8 cellular contexts compared by ENCODE assay signal in the genomic region with DNA sequence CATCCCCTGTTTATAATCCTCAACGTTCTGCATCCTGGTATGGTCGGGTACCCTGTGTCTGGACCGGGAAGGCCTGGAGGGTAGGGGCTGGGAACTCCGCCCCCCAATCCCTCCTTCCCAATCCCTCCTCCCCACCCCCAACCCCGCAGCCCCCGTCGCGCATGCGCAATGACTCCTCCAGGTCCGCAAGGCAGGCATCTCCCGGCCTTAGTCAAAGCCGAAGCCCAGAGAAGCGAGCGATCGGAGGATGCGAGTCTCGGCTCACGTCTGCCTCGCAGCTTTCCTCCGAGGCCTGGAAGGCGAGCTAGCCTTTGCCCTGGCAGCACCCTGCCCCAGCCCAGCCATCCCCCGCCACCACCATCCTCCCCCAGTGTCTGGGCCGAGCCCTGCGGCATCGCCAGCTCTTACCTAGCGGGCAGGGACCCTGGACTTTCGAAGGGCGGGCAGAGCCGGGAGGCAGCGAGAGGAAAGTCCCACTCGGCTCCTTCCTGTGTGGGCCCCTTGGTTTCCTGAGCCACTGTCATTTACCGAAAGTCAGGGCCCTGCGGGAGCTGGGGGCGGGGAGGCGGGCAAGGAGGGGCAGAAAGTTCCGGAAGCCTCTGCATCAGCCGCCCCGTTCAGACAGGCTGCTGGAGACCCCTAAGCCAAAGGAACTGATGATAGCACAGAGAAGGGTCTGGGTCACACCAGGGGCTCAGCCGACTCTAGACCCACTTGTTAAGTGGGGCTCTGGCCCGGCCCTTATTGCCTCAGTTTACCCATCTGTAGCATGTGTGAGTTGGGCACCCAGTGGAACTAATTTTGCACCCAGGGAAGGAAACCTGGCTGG.
DNase-seq lines count a peak whose midpoint lies in the region; ATAC-seq and TF ChIP-seq lines count a peak whose summit lies in the region.

TSS of gene JAK3 (minus strand) at position 445 of the 829 bp plus-strand sequence. CDS start 3,565 bp downstream, outside the sequence.

- TF ChIP-seq CTCF in cardiac fibroblast (IDR thresholded peaks at IDR 0.05; ENCODE audit: low read depth, low read length): no peak

- peak; percentile 75 for DNase-seq in activated CD4-positive, CD25-positive, alpha-beta regulatory T cell treated with anti-CD3 and anti-CD28 coated beads, Interleukin-2, amount 50 U/mL, for 16 hours (ENCODE audit: low read depth, low spot score)
- peak; percentile 80 to 87 for DNase-seq in cardiac fibroblast (ENCODE audit: low read depth in 2 of 2)
- peak; percentile 69 for DNase-seq in kidney tubule cell (ENCODE audit: low spot score)
- peak; percentile 78 to 79 for DNase-seq in stimulated activated CD4-positive, alpha-beta T cell treated with anti-CD3 and anti-CD28 coated beads, Interleukin-1b, Interleukin-23, amount 100 ng/mL, for 1 hour (ENCODE audit: low read depth in 2 of 2)
- DNase-seq in NCI-H2081 (lab: John Stamatoyannopoulos, UW): no peak
- DNase-seq in NCI-H2029 treated with DMSO at 0.1 percent for 48 hours (lab: John Stamatoyannopoulos, UW): no peak

- H3K4me3 ChIP-seq in cardiac fibroblast (replicated peaks in 1 of 2; ENCODE audit: low read depth in 2 of 2, low read length in 2 of 2): peak within 1 kb of the TSS; percentile 45 to 50

- ATAC-seq in GM18867 (IDR thresholded peaks at IDR 0.05; ENCODE audit: unreplicated experiment) (peak; percentile 66), HG03354 (IDR thresholded peaks at IDR 0.05; ENCODE audit: poor library complexity, severe bottlenecking, unreplicated experiment) (peak; percentile 71)

Comparison
In these comparisons a context has a peak if more than half of its experiments do, and no peak if none do; other contexts are left out.
1. DNase-seq: peak in activated CD4-positive, CD25-positive, alpha-beta regulatory T cell treated with anti-CD3 and anti-CD28 coated beads, Interleukin-2, amount 50 U/mL, for 16 hours (single experiment), cardiac fibroblast (2 of 2), kidney tubule cell (single experiment) and stimulated activated CD4-positive, alpha-beta T cell treated with anti-CD3 and anti-CD28 coated beads, Interleukin-1b, Interleukin-23, amount 100 ng/mL, for 1 hour (2 of 2); none in NCI-H2081 (0 of 2) and NCI-H2029 treated with DMSO at 0.1 percent for 48 hours (single experiment).